In the genomic region with DNA sequence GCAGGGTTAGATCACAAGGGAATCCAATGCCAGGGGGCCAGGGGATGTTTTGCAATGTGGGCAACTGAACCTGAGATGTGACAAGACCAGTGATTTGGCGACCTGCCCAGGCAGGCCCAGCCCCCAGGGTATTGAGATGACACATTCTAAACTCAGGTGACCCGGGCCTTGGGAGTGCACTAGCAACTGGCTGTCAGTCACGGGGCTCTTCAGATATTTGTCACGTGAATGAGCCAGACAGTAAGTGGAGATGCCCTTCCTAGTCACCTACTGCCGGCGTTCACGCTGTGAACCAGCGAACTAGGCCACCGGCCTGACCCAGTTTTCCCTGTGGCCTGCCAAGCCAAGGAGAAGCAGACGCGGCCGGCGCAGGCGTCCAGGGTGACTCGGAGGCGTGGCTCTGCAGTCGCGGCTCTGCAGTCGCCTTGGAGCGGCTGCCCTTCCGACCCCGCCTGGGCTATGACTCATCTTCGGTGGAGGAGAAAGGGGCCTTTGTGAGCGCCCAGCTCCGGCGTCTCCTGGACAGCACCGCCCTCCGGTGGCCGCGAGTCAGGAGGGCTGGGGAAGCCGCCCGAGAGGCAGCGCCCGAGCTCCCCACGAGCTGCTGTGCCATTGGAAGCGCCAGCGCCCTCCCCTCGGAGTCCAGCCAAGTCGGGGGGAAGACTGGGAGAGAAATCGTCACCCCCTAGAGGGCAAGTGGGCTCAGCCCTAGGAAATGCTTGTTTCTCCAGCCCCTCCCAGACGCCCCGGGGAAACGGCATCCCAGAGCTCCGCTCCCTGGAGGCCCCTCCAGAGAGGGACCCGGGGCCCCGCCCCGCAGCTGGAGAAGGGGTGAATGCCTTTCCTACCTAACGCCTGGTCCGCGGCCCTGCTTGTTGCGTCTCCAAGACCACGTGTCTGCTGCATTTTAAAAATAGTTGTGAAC, we compare ENCODE assay signal across 8 cellular contexts. TPM values are rescaled to one million over a fixed set of nuclear protein-coding genes. Genes with fewer than 3 reads are reported as not detected.
DNase-seq lines count a peak whose midpoint lies in the region; ATAC-seq, FAIRE-seq and TF ChIP-seq lines count a peak whose summit lies in the region.

No MANE protein-coding gene starts in this region.

- TF ChIP-seq CTCF in right atrium auricular region (IDR thresholded peaks at IDR 0.05) (peak; percentile 74 to 92), uterus (IDR thresholded peaks at IDR 0.05) (peak; percentile 89 to 97 (median 96))

- no peaks in the 10 kb centered on the region for H3K27me3 Mint-ChIP-seq in T-helper 1 cell treated with Interleukin-12 subunit alpha and Interleukin-12 subunit beta and Interleukin-4 antibody, amounts not matched to agents 30 μg/mL and 1 μg/mL, for 36 hours (ENCODE audit: low read depth)

- DNase-seq in GM12891 (ENCODE audit: insufficient read length, low spot score): peak; percentile 76
- DNase-seq in NCI-H1436 (lab: John Stamatoyannopoulos, UW): peak; percentile 96
- peak; percentile 46 to 99 (median 95) for DNase-seq in amygdala (lab: John Stamatoyannopoulos, UW)
- peak; percentile 99 for DNase-seq in right atrium auricular region (ENCODE audit: low spot score)
- peak; percentile 90 for DNase-seq in pulmonary artery endothelial cell (ENCODE audit: low read depth, low spot score)
- peak; percentile 98 to 99 for DNase-seq in uterus

- TF ChIP-seq POLR2A in GM12891 (IDR thresholded peaks at IDR 0.05; ENCODE audit: low read depth, low read length) (no peak), uterus (IDR thresholded peaks at IDR 0.05) (peak in 1 of 2 donors; percentile 58)

- no peaks in the 10 kb centered on the region for H3K36me3 Mint-ChIP-seq in T-helper 1 cell treated with Interleukin-12 subunit alpha and Interleukin-12 subunit beta and Interleukin-4 antibody, amounts not matched to agents 30 μg/mL and 1 μg/mL, for 36 hours (ENCODE audit: low read depth)

- H3K27me3 ChIP-seq in right atrium auricular region (no peaks in the 10 kb centered on the region), uterus (no peaks in the 10 kb centered on the region)

- peak overlapping the region; percentile 75 for H3K27ac Mint-ChIP-seq in T-helper 1 cell treated with Interleukin-12 subunit alpha and Interleukin-12 subunit beta and Interleukin-4 antibody, amounts not matched to agents 30 μg/mL and 1 μg/mL, for 36 hours

- H3K4me3 ChIP-seq in right atrium auricular region (peak overlapping the region; percentile 35 to 54), uterus (peak overlapping the region; percentile 42 to 50)

- H3K36me3 ChIP-seq in right atrium auricular region (no peaks in the 10 kb centered on the region), uterus (no peaks in the 10 kb centered on the region)

- H3K4me1 ChIP-seq in right atrium auricular region (peaks cover 0 to 23% of the 10 kb centered on the region in 2 donors), uterus (peaks cover 0 to 6% of the 10 kb centered on the region in 2 donors)

- H3K27ac ChIP-seq in right atrium auricular region: peak overlapping the region; percentile 93 to 96
- H3K27ac ChIP-seq in uterus: peak overlapping the region; percentile 92 to 97

- H3K4me1 Mint-ChIP-seq in T-helper 1 cell treated with Interleukin-12 subunit alpha and Interleukin-12 subunit beta and Interleukin-4 antibody, amounts not matched to agents 30 μg/mL and 1 μg/mL, for 36 hours (ENCODE audit: low read depth): peaks cover 22% of the 10 kb centered on the region

- intact Hi-C loops in uterus (cut with DNase I; ENCODE audit: low total_unique reads): loop anchor here (2.0 kb wide), 1 partner anchor 90 kb away; no protein-coding TSS in a partner anchor

- ATAC-seq in HG02798 (IDR thresholded peaks at IDR 0.05; ENCODE audit: poor library complexity, unreplicated experiment): peak; percentile 93

- FAIRE-seq in GM12891 (lab: Jason Lieb, UNC): peak; percentile 91

- H3K4me3 Mint-ChIP-seq in T-helper 1 cell treated with Interleukin-12 subunit alpha and Interleukin-12 subunit beta and Interleukin-4 antibody, amounts not matched to agents 30 μg/mL and 1 μg/mL, for 36 hours: peak overlapping the region; percentile 78

- no peaks in the 10 kb centered on the region for H3K9me3 Mint-ChIP-seq in T-helper 1 cell treated with Interleukin-12 subunit alpha and Interleukin-12 subunit beta and Interleukin-4 antibody, amounts not matched to agents 30 μg/mL and 1 μg/mL, for 36 hours

- H3K9me3 ChIP-seq in right atrium auricular region: no peaks in the 10 kb centered on the region
- no peaks in the 10 kb centered on the region for H3K9me3 ChIP-seq in uterus

TF ChIP-seq in GM12891, 5 proteins besides CTCF, POLR2A, EP300 and RAD21:
- TF ChIP-seq PAX5 (IDR thresholded peaks at IDR 0.05; ENCODE audit: insufficient read depth, low read length, severe bottlenecking): no peak
- 0 out of 2 replicates have a peak, but pooled peaks have one; percentile 21 for TF ChIP-seq TAF1 (IDR thresholded peaks at IDR 0.05; ENCODE audit: low read depth, low read length)
- TF ChIP-seq POLR2AphosphoS5 (IDR thresholded peaks at IDR 0.05; ENCODE audit: low read depth, low read length): no peak

RNA-seq across cellular contexts. Expression of gene WSB1, which starts 38.8 kb away (rescaled TPM):
- 90.2 TPM for polyA plus RNA-seq in GM12891 (2012; ENCODE audit: low read depth, missing spikeins)
- total RNA-seq in right atrium auricular region (10 to 100 TPM; 38.0 to 44.7 TPM), pulmonary artery endothelial cell (308 and 847 TPM in 2 replicates), uterus (100 to 1,000 TPM; 140 to 421 (median 354) TPM)

Comparison
In these comparisons a context has a peak if more than half of its experiments do, and no peak if none do; other contexts are left out.
1. Peak in every context shown above with its lines: DNase-seq, ATAC-seq, H3K4me3 ChIP-seq and H3K27ac ChIP-seq.